ENCODE assay signal across 13 cellular contexts in the genomic region with DNA sequence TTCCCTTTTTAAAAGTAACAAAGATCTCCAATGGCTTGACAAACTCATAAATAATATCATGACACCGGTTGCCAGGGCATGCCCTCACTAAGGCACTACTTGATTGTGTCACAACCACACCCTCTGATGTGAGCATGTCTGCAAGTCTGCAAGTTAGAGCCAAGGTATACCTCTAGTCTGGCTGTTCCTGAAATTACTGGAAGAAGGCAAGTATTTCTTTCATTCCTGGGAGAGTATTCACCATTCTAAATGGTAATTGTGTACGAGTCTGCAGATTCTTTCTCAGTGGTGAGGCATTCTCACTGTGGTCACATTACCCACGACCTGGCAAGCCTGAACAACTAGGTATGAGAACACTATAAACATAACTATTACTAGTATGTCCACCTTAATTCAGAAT. TPM values are rescaled to one million over a fixed set of nuclear protein-coding genes. Genes with fewer than 3 reads are reported as not detected.
DNase-seq lines count a peak whose midpoint lies in the region; ATAC-seq and TF ChIP-seq lines count a peak whose summit lies in the region.
"Had no signal": no experiment of that assay in that cellular context is flagged by ENCODE, and none has a peak within 500 bp of the region (broad histone marks: within the 10 kb centered on the region; RNA-seq: fewer than 3 reads in every experiment).

No MANE protein-coding gene starts in this region.

- DNase-seq in AG04449 (ENCODE audit: low read depth, low spot score) (peak; percentile 82), HS-5 (ENCODE audit: low read depth) (peak; percentile 76), mammary epithelial cell (peak; percentile 99), mesenchymal stem cell (peak; percentile 51), SW480 (ENCODE audit: low spot score) (no peak)
- no peak for DNase-seq in activated CD4-positive, alpha-beta T cell treated with anti-CD3 and anti-CD28 coated beads for 4 hours
- no peak for DNase-seq in activated CD4-positive, CD25-positive, alpha-beta regulatory T cell treated with anti-CD3 and anti-CD28 coated beads, Interleukin-2, amount 50 U/mL, for 72 hours
- DNase-seq: activated gamma-delta T cell; CD8-positive, alpha-beta memory T cell; mesendoderm; NCI-H1048 had no signal

- H2BK12ac ChIP-seq in mesenchymal stem cell (ENCODE audit: low read length in 2 of 2) = no peak overlapping the region

- H3K36me3 ChIP-seq in mammary epithelial cell (ENCODE audit: insufficient read depth, low read length) (no peaks in the 10 kb centered on the region), mesenchymal stem cell (ENCODE audit: control insufficient read depth in 1 of 2, insufficient read depth in 2 of 2, low read depth in 1 of 2, low read length in 2 of 2) (peaks cover 6 to 14% of the 10 kb centered on the region in 2 experiments)

- no peak overlapping the region for H3K14ac ChIP-seq in mesenchymal stem cell (ENCODE audit: low read length in 2 of 2)

- peak overlapping the region; percentile 99 for H3K27ac ChIP-seq in mammary epithelial cell (ENCODE audit: insufficient read depth, low read depth, low read length)
- peak overlapping the region; percentile 87 for H3K27ac ChIP-seq in mesenchymal stem cell (ENCODE audit: low read length, poor library complexity, severe bottlenecking)

- no peak overlapping the region for H2BK120ac ChIP-seq in mesenchymal stem cell (ENCODE audit: low read depth, low read length)

- peak overlapping the region; percentile 95 for H3K9ac ChIP-seq in mammary epithelial cell (ENCODE audit: insufficient read depth, low read length)
- H3K9ac ChIP-seq in mesenchymal stem cell (ENCODE audit: low read length) = peak overlapping the region; percentile 42

- in situ Hi-C loops in mammary epithelial cell (cut with MboI; ENCODE audit: low sequenced_read_pairs in 2 of 2) = no loop called here

- no peak overlapping the region for H3K4me3 ChIP-seq in AG04449 (ENCODE audit: low read depth, low read length)
- peak overlapping the region in 2 of 3 experiments; percentile 25 to 31 for H3K4me3 ChIP-seq in mammary epithelial cell (replicated peaks in 1 of 3; ENCODE audit: insufficient read depth in 1 of 3, low read depth in 2 of 3, low read length in 3 of 3)
- no peak overlapping the region for H3K4me3 ChIP-seq in mesenchymal stem cell (ENCODE audit: insufficient read depth in 1 of 2, low read depth in 1 of 2, low read length in 2 of 2)
- H3K4me3 ChIP-seq: GM12878 had no signal

- H2AK5ac ChIP-seq in mesenchymal stem cell (ENCODE audit: low read length, severe bottlenecking) = no peak overlapping the region

- H3K27me3 ChIP-seq in mammary epithelial cell (ENCODE audit: insufficient read depth, low read length) = no peaks in the 10 kb centered on the region
- H3K27me3 ChIP-seq in mesenchymal stem cell (ENCODE audit: control insufficient read depth in 1 of 2, insufficient read depth in 1 of 2, low read length in 2 of 2) = no peaks in the 10 kb centered on the region

- peak overlapping the region; percentile 74 for H3K4me2 ChIP-seq in mammary epithelial cell (ENCODE audit: insufficient read depth, low read depth, low read length)
- H3K4me2 ChIP-seq in mesenchymal stem cell (ENCODE audit: low read length, poor library complexity, severe bottlenecking) = no peak overlapping the region

- no peak overlapping the region for H2AFZ ChIP-seq in mammary epithelial cell (ENCODE audit: low read depth, low read length)
- no peak overlapping the region for H2AFZ ChIP-seq in mesenchymal stem cell (ENCODE audit: low read depth, low read length)

- no peak overlapping the region for H3K18ac ChIP-seq in mesenchymal stem cell (ENCODE audit: low read depth in 1 of 2, low read length in 2 of 2)

- H2BK5ac ChIP-seq in mesenchymal stem cell (ENCODE audit: low read depth, low read length, poor library complexity, severe bottlenecking) = no peak overlapping the region

- BruUV-seq in mammary epithelial cell (replicated peaks; lab: Mats Ljungman, UMichigan) = no TSS peak

- H4K20me1 ChIP-seq in mammary epithelial cell (ENCODE audit: insufficient read depth, low read length) = no peaks in the 10 kb centered on the region

- no peak overlapping the region for H4K8ac ChIP-seq in mesenchymal stem cell (ENCODE audit: low read length)

- no peak for ATAC-seq in GM19463 (IDR thresholded peaks at IDR 0.05; ENCODE audit: unreplicated experiment)
- ATAC-seq: GM12878 had no signal

- peaks cover 10% of the 10 kb centered on the region for H3K79me1 ChIP-seq in mesenchymal stem cell (replicated peaks; ENCODE audit: low read length, poor library complexity, severe bottlenecking)

- no peak overlapping the region for H2BK15ac ChIP-seq in mesenchymal stem cell (ENCODE audit: low read depth, poor library complexity, severe bottlenecking)

- CTCF ChIA-PET in AG04449 (lab: Yijun Ruan, JAX) = interaction anchor here (0.9 to 3.2 kb wide), 4 partner anchors 13 to 94 kb away, joined by 3 to 10 read pairs (median 4); a partner anchor contains a TSS
- CTCF ChIA-PET in mammary epithelial cell (lab: Charles Lee; ENCODE audit: low non-redundant PET) = interaction anchor here (0.6 kb wide), 1 partner anchor 231 kb away, joined by 3 read pairs; a partner anchor contains a TSS

- H3K79me2 ChIP-seq in mammary epithelial cell (ENCODE audit: insufficient read depth, low read length) = peaks cover 47% of the 10 kb centered on the region

- H3K9me3 ChIP-seq in mammary epithelial cell (replicated peaks; ENCODE audit: insufficient read depth, low read length) = no peaks in the 10 kb centered on the region
- no peaks in the 10 kb centered on the region for H3K9me3 ChIP-seq in mesenchymal stem cell (ENCODE audit: control insufficient read depth, low read length)

- TF ChIP-seq CTCF in AG04449 (IDR thresholded peaks at IDR 0.05; ENCODE audit: insufficient read depth, low read length, missing control alignments) = no peak
- no peak for TF ChIP-seq CTCF in mammary epithelial cell (conservative IDR thresholded peaks at IDR 0.05 in 1 of 2, IDR thresholded peaks at IDR 0.05 in 1 of 2; ENCODE audit: extremely low read depth in 1 of 2, insufficient read depth in 1 of 2, low read depth in 1 of 2, low read length in 2 of 2)

- no peak overlapping the region for H3K4ac ChIP-seq in mesenchymal stem cell (ENCODE audit: low read depth in 1 of 2, low read length in 2 of 2)

- no peak overlapping the region for H4K91ac ChIP-seq in mesenchymal stem cell (ENCODE audit: low read length)

- dilution Hi-C loops in mammary epithelial cell (cut with HindIII; ENCODE audit: low sequenced_read_pairs) = no loop called here

- peak overlapping the region in 1 of 2 experiments; percentile 40 for H3K23ac ChIP-seq in mesenchymal stem cell (ENCODE audit: low read length in 2 of 2)

- WGBS in mammary epithelial cell (ENCODE audit: low coverage, missing lambda C conversion rate) = 0% methylated on average over 3 of the region's 3 CpGs
- 50% methylated on average over 3 of the region's 3 CpGs for WGBS in mesenchymal stem cell

- intact Hi-C loops in mammary epithelial cell (cut with micrococcal nuclease) = loop anchor here (1.0 to 5.0 kb wide), 3 partner anchors 22 to 103 kb away; no protein-coding TSS in a partner anchor

- POLR2A ChIA-PET in AG04449 (lab: Yijun Ruan, JAX) = no interaction called here

- peaks cover 55% of the 10 kb centered on the region for H3K4me1 ChIP-seq in mammary epithelial cell (ENCODE audit: insufficient read depth, low read length)
- peaks cover 7% of the 10 kb centered on the region for H3K4me1 ChIP-seq in mesenchymal stem cell (ENCODE audit: control insufficient read depth, insufficient read depth, low read depth, low read length)

RNA-seq across cellular contexts. Expression of a gene that starts 25.7 kb away (rescaled TPM):
- total RNA-seq in mammary epithelial cell = under 1 TPM in 1 of 2 donors, not detected in 1; under 0.01 TPM
- polyA plus RNA-seq in mammary epithelial cell = not detected
- not detected for polyA minus RNA-seq in mammary epithelial cell
- polyA plus RNA-seq in mesenchymal stem cell (2013, experiment 1 of 2) = not detected
- polyA plus RNA-seq in mesenchymal stem cell (2013, experiment 2 of 2) = not detected
- total RNA-seq: CD8-positive, alpha-beta memory T cell; GM12878 had no signal
- polyA plus RNA-seq: CD8-positive, alpha-beta memory T cell had no signal

Comparison
In these comparisons a context has a peak if more than half of its experiments do, and no peak if none do; other contexts are left out.
1. DNase-seq: peak in AG04449 (single experiment), HS-5 (single experiment), mammary epithelial cell (single experiment) and mesenchymal stem cell (single experiment); none in activated CD4-positive, alpha-beta T cell treated with anti-CD3 and anti-CD28 coated beads for 4 hours (0 of 2), activated CD4-positive, CD25-positive, alpha-beta regulatory T cell treated with anti-CD3 and anti-CD28 coated beads, Interleukin-2, amount 50 U/mL, for 72 hours (single experiment) and SW480 (single experiment).
2. H3K4me3 ChIP-seq: peak in mammary epithelial cell (2 of 3); none in AG04449 (single experiment) and mesenchymal stem cell (0 of 2).